Comparison of ENCODE assay signal across 20 cellular contexts in genomic region chr10:110446277-110446676, GRCh38.
"Had no signal": no experiment of that assay in that cellular context is flagged by ENCODE, and none has a peak within 500 bp of the region (broad histone marks: within the 10 kb centered on the region; RNA-seq: fewer than 3 reads in every experiment).

No MANE protein-coding gene starts in this region.

- H3K4me3 ChIP-seq: colonic mucosa, heart left ventricle, left lung, skin epidermis, testis, upper lobe of left lung had no signal

- H2AFZ ChIP-seq: parathyroid adenoma had no signal

- H3K4me1 ChIP-seq: colonic mucosa, parathyroid adenoma, testis had no signal

- H3K79me2 ChIP-seq: parathyroid adenoma had no signal

- H3K27me3 ChIP-seq: colonic mucosa, heart left ventricle, left lung, testis, upper lobe of left lung had no signal

- H3K9me3 ChIP-seq: colonic mucosa, left lung, testis, upper lobe of left lung had no signal

- H3K27ac ChIP-seq: colonic mucosa, left lung, parathyroid adenoma, testis, WERI-Rb-1 had no signal

- DNase-seq: activated CD4-positive, alpha-beta T cell treated with anti-CD3 and anti-CD28 coated beads, Interleukin-2, amount 10 ng/mL, durations not matched to agents 7 days and 5 days; activated CD4-positive, CD25-positive, alpha-beta regulatory T cell treated with anti-CD3 and anti-CD28 coated beads, Interleukin-2, amount 50 U/mL, for 72 hours; activated CD8-positive, alpha-beta T cell treated with anti-CD3 and anti-CD28 coated beads for 36 hours; activated gamma-delta T cell treated with Interleukin-2 at 50 U/mL for 16 hours; activated T-cell treated with anti-CD3 and anti-CD28 coated beads, Interleukin-2, amount 50 U/mL, for 1 hour; colonic mucosa; kidney; midbrain; nucleus accumbens; right cardiac atrium; stimulated activated CD4-positive, alpha-beta T cell treated with anti-CD3 and anti-CD28 coated beads, Interleukin-2, amount 100 ng/mL, for 24 hours; T-cell; testis; WERI-Rb-1 had no signal

- H3K36me3 ChIP-seq: colonic mucosa, heart left ventricle, left lung, upper lobe of left lung, WERI-Rb-1 had no signal

- ATAC-seq: activated CD8-positive, alpha-beta T cell treated with anti-CD3 and anti-CD28 coated beads for 36 hours; heart left ventricle; stimulated activated memory B cell treated with anti-CD40 and anti-IgM and Interleukin-4, amounts not matched to agents 10 μg/mL and 1 μg/mL and 100 μg/mL, for 72 hours; T-cell had no signal
